In genomic region chr16:69494993-69495392, GRCh38 we compare ENCODE assay signal across 9 cellular contexts.
A peak's percentile ranks its signal among the peaks of the same experiment; 100 is the strongest.
DNase-seq lines count a peak whose midpoint lies in the region; ATAC-seq and TF ChIP-seq lines count a peak whose summit lies in the region.
"Had no signal": no experiment of that assay in that cellular context is flagged by ENCODE, and none has a peak within 500 bp of the region (broad histone marks: within the 10 kb centered on the region; RNA-seq: fewer than 3 reads in every experiment).

No MANE protein-coding gene starts in this region.

- no peak overlapping the region for H3K27ac ChIP-seq in RWPE2 (ENCODE audit: poor library complexity, severe bottlenecking)
- no peak overlapping the region for H3K27ac ChIP-seq in stomach
- H3K27ac ChIP-seq: neutrophil had no signal

- WGBS in stomach, 5 donors, result 73 to 80% (median 74%) methylated on average over 4 of the region's 4 CpGs

- intact Hi-C loops in stomach (cut with DNase I; ENCODE audit: low total_unique reads), result no loop called here

- H3K4me1 ChIP-seq in RWPE2 (ENCODE audit: insufficient read depth, poor library complexity, severe bottlenecking), result no peaks in the 10 kb centered on the region
- H3K4me1 ChIP-seq in stomach, result no peaks in the 10 kb centered on the region

- no peak for TF ChIP-seq EP300 in stomach (IDR thresholded peaks at IDR 0.05)

- H3K9me3 ChIP-seq in RWPE2 (ENCODE audit: severe bottlenecking) (no peaks in the 10 kb centered on the region), stomach (peaks cover 0 to 4% (median 0%) of the 10 kb centered on the region in 4 donors)
- H3K9me3 ChIP-seq: neutrophil had no signal

- DNase-seq in GM13977 (ENCODE audit: low spot score), result peak; percentile 37
- DNase-seq in RWPE2 (ENCODE audit: low spot score), result no peak
- DNase-seq in choroid plexus epithelial cell (ENCODE audit: low read depth), result peak; percentile 47
- peak; percentile 45 to 47 for DNase-seq in stimulated activated CD4-positive, alpha-beta T cell treated with anti-CD3 and anti-CD28 coated beads, Interleukin-2, amount 100 ng/mL, for 48 hours
- DNase-seq in stomach, result no peak
- no peak for DNase-seq in NCI-H1048 (lab: John Stamatoyannopoulos, UW)
- no peak for DNase-seq in GF-D8 (lab: John Stamatoyannopoulos, UW)

- no peak overlapping the region for H3K4me3 ChIP-seq in RWPE2 (ENCODE audit: severe bottlenecking)
- H3K4me3 ChIP-seq in choroid plexus epithelial cell (ENCODE audit: low read depth, low read length), result no peak overlapping the region
- H3K4me3 ChIP-seq in stomach, result no peak overlapping the region

- TF ChIP-seq POLR2A in stomach (IDR thresholded peaks at IDR 0.05), result no peak

- ATAC-seq in RWPE2 (ENCODE audit: low read depth) (no peak), HG02938 (IDR thresholded peaks at IDR 0.05; ENCODE audit: unreplicated experiment) (no peak)

- peak; percentile 35 for TF ChIP-seq CTCF in GM13977 (IDR thresholded peaks at IDR 0.05; ENCODE audit: extremely low read depth, insufficient read depth, missing control alignments)
- TF ChIP-seq CTCF in RWPE2 (IDR thresholded peaks at IDR 0.05; ENCODE audit: poor library complexity, severe bottlenecking), result peak; percentile 21
- peak; percentile 53 for TF ChIP-seq CTCF in choroid plexus epithelial cell (conservative IDR thresholded peaks at IDR 0.05; ENCODE audit: low read depth, low read length)
- TF ChIP-seq CTCF in stomach (IDR thresholded peaks at IDR 0.05), result no peak

- H3K27me3 ChIP-seq in RWPE2 (ENCODE audit: insufficient read depth, poor library complexity, severe bottlenecking) (no peaks in the 10 kb centered on the region), stomach (no peaks in the 10 kb centered on the region)
- H3K27me3 ChIP-seq: neutrophil had no signal

- in situ Hi-C loops in GM13977 (cut with MboI; ENCODE audit: low pct_unique_long_range_greater_than_20kb, low sequenced_read_pairs, unreplicated experiment), result no loop called here

- H3K36me3 ChIP-seq in RWPE2 (ENCODE audit: low read depth) (no peaks in the 10 kb centered on the region), stomach (no peaks in the 10 kb centered on the region)
- H3K36me3 ChIP-seq: neutrophil had no signal

Comparison
In these comparisons a context has a peak if more than half of its experiments do, and no peak if none do; other contexts are left out.
1. DNase-seq: peak in GM13977 (single experiment), choroid plexus epithelial cell (single experiment) and stimulated activated CD4-positive, alpha-beta T cell treated with anti-CD3 and anti-CD28 coated beads, Interleukin-2, amount 100 ng/mL, for 48 hours (2 of 2); none in RWPE2 (single experiment), stomach (single experiment), NCI-H1048 (single experiment) and GF-D8 (single experiment).
2. CTCF ChIP-seq: peak in GM13977 (single experiment), RWPE2 (single experiment) and choroid plexus epithelial cell (single experiment); none in stomach (0 of 7).